8 cellular contexts compared by ENCODE assay signal in genomic region chr22:29040385-29041275, GRCh38. TPM values are rescaled to one million over a fixed set of nuclear protein-coding genes. Genes with fewer than 3 reads are reported as not detected.
A peak's percentile ranks its signal among the peaks of the same experiment; 100 is the strongest.
DNase-seq lines count a peak whose midpoint lies in the region; ATAC-seq and TF ChIP-seq lines count a peak whose summit lies in the region.

No MANE protein-coding gene starts in this region.

- no peaks in the 10 kb centered on the region for H3K9me3 Mint-ChIP-seq in H9
- no peaks in the 10 kb centered on the region for H3K9me3 Mint-ChIP-seq in activated CD8-positive, alpha-beta T cell treated with anti-CD3 and anti-CD28 coated beads for 36 hours
- no peaks in the 10 kb centered on the region for H3K9me3 Mint-ChIP-seq in effector memory CD8-positive, alpha-beta T cell

- no peak overlapping the region for H3K14ac ChIP-seq in H9 (ENCODE audit: insufficient read depth, low read length)

- ATAC-seq in activated CD8-positive, alpha-beta T cell treated with anti-CD3 and anti-CD28 coated beads for 36 hours, result peak; percentile 75
- peak; percentile 59 for ATAC-seq in effector memory CD8-positive, alpha-beta T cell (replicated peaks)
- no peak for ATAC-seq in HG02610 (IDR thresholded peaks at IDR 0.05; ENCODE audit: unreplicated experiment)

- H3K4me3 Mint-ChIP-seq in H9, result no peak overlapping the region
- no peak overlapping the region for H3K4me3 Mint-ChIP-seq in activated CD8-positive, alpha-beta T cell treated with anti-CD3 and anti-CD28 coated beads for 36 hours
- H3K4me3 Mint-ChIP-seq in effector memory CD8-positive, alpha-beta T cell, result no peak overlapping the region

- H2BK120ac ChIP-seq in H9 (ENCODE audit: low read depth, low read length, poor library complexity, severe bottlenecking), result no peak overlapping the region

- H3K9me3 ChIP-seq in H9 (ENCODE audit: control insufficient read depth, low read depth, low read length), result no peaks in the 10 kb centered on the region
- no peaks in the 10 kb centered on the region for H3K9me3 ChIP-seq in mesodermal cell (ENCODE audit: control insufficient read depth, low read length)

- POLR2A ChIA-PET in activated CD8-positive, alpha-beta T cell treated with anti-CD3 and anti-CD28 coated beads for 36 hours (lab: Charles Lee), result interaction anchor here (1.0 kb wide), 1 partner anchor 163 kb away, joined by 3 read pairs; no protein-coding TSS in a partner anchor

- CTCF ChIA-PET in activated CD8-positive, alpha-beta T cell treated with anti-CD3 and anti-CD28 coated beads for 36 hours (lab: Charles Lee), result interaction anchor here (0.7 to 8.1 kb wide), 55 partner anchors 9 to 440 kb away, joined by 3 to 109 read pairs (median 4); no protein-coding TSS in a partner anchor

- no peak overlapping the region for H4K5ac ChIP-seq in H9 (ENCODE audit: insufficient read length, low read depth, low read length)

- TF ChIP-seq CTCF in H9 (conservative IDR thresholded peaks at IDR 0.05), result peak; percentile 99
- TF ChIP-seq CTCF in activated CD8-positive, alpha-beta T cell treated with anti-CD3 and anti-CD28 coated beads for 36 hours (IDR thresholded peaks at IDR 0.05), result peak; percentile 96

- no peak overlapping the region for H3K4me3 ChIP-seq in mesodermal cell (ENCODE audit: extremely low read depth, insufficient read depth, low read length, poor library complexity, severe bottlenecking)

- H4K91ac ChIP-seq in H9 (ENCODE audit: insufficient read length, low read depth, low read length), result no peak overlapping the region

- H4K8ac ChIP-seq in H9 (replicated peaks; ENCODE audit: insufficient read length, low read depth, low read length), result no peak overlapping the region

- H3K79me1 ChIP-seq in H9 (ENCODE audit: insufficient read depth, low read depth, low read length, poor library complexity, severe bottlenecking), result no peaks in the 10 kb centered on the region

- peaks cover 7 to 16% of the 10 kb centered on the region in 2 experiments; a peak in 3 of 4 replicates for H3K4me1 Mint-ChIP-seq in H9
- H3K4me1 Mint-ChIP-seq in activated CD8-positive, alpha-beta T cell treated with anti-CD3 and anti-CD28 coated beads for 36 hours (ENCODE audit: low read depth), result no peaks in the 10 kb centered on the region
- H3K4me1 Mint-ChIP-seq in effector memory CD8-positive, alpha-beta T cell (ENCODE audit: low read depth in 2 of 2), result no peaks in the 10 kb centered on the region

- no peak overlapping the region for H3K4me2 ChIP-seq in H9 (ENCODE audit: insufficient read depth, insufficient read length, low read length)

- no peak overlapping the region for H2BK12ac ChIP-seq in H9 (ENCODE audit: insufficient read length, low read depth, low read length)

- peak overlapping the region in 2 of 3 experiments; percentile 44 to 83; a peak in 2 of 7 replicates for H3K27ac Mint-ChIP-seq in H9
- no peak overlapping the region for H3K27ac Mint-ChIP-seq in activated CD8-positive, alpha-beta T cell treated with anti-CD3 and anti-CD28 coated beads for 36 hours
- H3K27ac Mint-ChIP-seq in effector memory CD8-positive, alpha-beta T cell, result no peak overlapping the region

- no CpG with 5 or more reads among the region's 9 CpGs for WGBS in H9 (ENCODE audit: extremely low coverage, insufficient read length, low lambda C conversion rate)
- 52 to 57% methylated on average over 4 to 5 of the region's 9 CpGs for WGBS in mesodermal cell (ENCODE audit: insufficient coverage in 2 of 2), 2 experiments

- no peak overlapping the region for H3K23ac ChIP-seq in H9 (ENCODE audit: insufficient read length, low read depth, low read length)

- no peak overlapping the region for H2BK20ac ChIP-seq in H9 (ENCODE audit: low read depth, low read length, poor library complexity, severe bottlenecking)

- intact Hi-C loops in activated CD8-positive, alpha-beta T cell treated with anti-CD3 and anti-CD28 coated beads for 36 hours (cut with micrococcal nuclease), result loop anchor here (1.0 kb wide), 1 partner anchor 185 kb away; no protein-coding TSS in a partner anchor

- H2AFZ ChIP-seq in H9 (ENCODE audit: low read length), result no peak overlapping the region

- H3T11ph ChIP-seq in H9 (ENCODE audit: low read length), result no peak overlapping the region

- no peaks in the 10 kb centered on the region for H4K20me1 ChIP-seq in H9 (ENCODE audit: control insufficient read depth, insufficient read depth, insufficient read length)

- H3K27ac ChIP-seq in H9 (ENCODE audit: insufficient read length, low read depth, low read length) (no peak overlapping the region), mesodermal cell (ENCODE audit: low read depth, low read length, severe bottlenecking) (peak overlapping the region; percentile 62)

- H3K27me3 Mint-ChIP-seq in H9 (ENCODE audit: low read depth), result no peaks in the 10 kb centered on the region
- peaks cover 2% of the 10 kb centered on the region for H3K27me3 Mint-ChIP-seq in activated CD8-positive, alpha-beta T cell treated with anti-CD3 and anti-CD28 coated beads for 36 hours
- no peaks in the 10 kb centered on the region for H3K27me3 Mint-ChIP-seq in effector memory CD8-positive, alpha-beta T cell

- H2AK5ac ChIP-seq in H9 (ENCODE audit: insufficient read length, low read length), result no peak overlapping the region

- H2BK5ac ChIP-seq in H9 (ENCODE audit: insufficient read length, low read length), result no peak overlapping the region

- peaks cover 2% of the 10 kb centered on the region for H3K36me3 ChIP-seq in mesodermal cell (ENCODE audit: control insufficient read depth, insufficient read depth, low read length)

- no peak overlapping the region for H3K18ac ChIP-seq in H9 (ENCODE audit: insufficient read length, low read depth, low read length)

- no peaks in the 10 kb centered on the region for H3K27me3 ChIP-seq in H9 (ENCODE audit: insufficient read depth, low read length)

- DNase-seq in Ammon's horn (ENCODE audit: low spot score) (peak; percentile 91), H9 (peak; percentile 62), NCI-H748 treated with DMSO at 0.1 percent for 48 hours (lab: John Stamatoyannopoulos, UW) (peak; percentile 32)
- peak; percentile 77 for DNase-seq in activated CD8-positive, alpha-beta T cell treated with anti-CD3 and anti-CD28 coated beads for 36 hours
- DNase-seq in effector memory CD8-positive, alpha-beta T cell, result peak; percentile 62 to 65 (median 64)
- peak; percentile 15 to 37 for DNase-seq in stimulated activated CD8-positive, alpha-beta memory T cell treated with anti-CD3 and anti-CD28 coated beads, Interleukin-2, amount 100 ng/mL, for 48 hours (ENCODE audit: low read depth in 2 of 2)

- H3K56ac ChIP-seq in H9 (ENCODE audit: insufficient read length, low read depth, low read length), result no peak overlapping the region

- H3K36me3 Mint-ChIP-seq in H9 (ENCODE audit: insufficient read depth in 1 of 3, low read depth in 3 of 3), result peaks cover 4 to 29% (median 23%) of the 10 kb centered on the region in 3 experiments; a peak in 6 of 7 replicates
- H3K36me3 Mint-ChIP-seq in activated CD8-positive, alpha-beta T cell treated with anti-CD3 and anti-CD28 coated beads for 36 hours (ENCODE audit: low read depth), result no peaks in the 10 kb centered on the region
- H3K36me3 Mint-ChIP-seq in effector memory CD8-positive, alpha-beta T cell (ENCODE audit: insufficient read depth), result no peaks in the 10 kb centered on the region

- no peak overlapping the region for H3K4ac ChIP-seq in H9 (ENCODE audit: low read depth, low read length)

- H2BK15ac ChIP-seq in H9 (ENCODE audit: low read depth, low read length), result no peak overlapping the region

- H3K4me1 ChIP-seq in H9 (ENCODE audit: insufficient read depth, low read length), result no peaks in the 10 kb centered on the region
- H3K4me1 ChIP-seq in mesodermal cell (ENCODE audit: control insufficient read depth, insufficient read depth, low read length, poor library complexity, severe bottlenecking), result peaks cover 44% of the 10 kb centered on the region

- no peaks in the 10 kb centered on the region for H3K23me2 ChIP-seq in H9 (ENCODE audit: insufficient read length, low read depth, low read length, poor library complexity, severe bottlenecking)

- H3K79me2 ChIP-seq in H9 (ENCODE audit: insufficient read depth, low read length), result no peaks in the 10 kb centered on the region

- no peak overlapping the region for H3K9ac ChIP-seq in H9 (ENCODE audit: extremely low read depth, insufficient read length, low read length)

RNA-seq across cellular contexts. Expression of gene C22orf31, which starts 21.0 kb away (rescaled TPM):
- not detected in 2 replicates for total RNA-seq in H9 (2021)
- total RNA-seq in activated CD8-positive, alpha-beta T cell treated with anti-CD3 and anti-CD28 coated beads for 36 hours, result not detected
- not detected for polyA plus RNA-seq in mesodermal cell (2013, experiment 1 of 2)
- not detected for polyA plus RNA-seq in mesodermal cell (2013, experiment 2 of 2)

RNA-seq across cellular contexts. Expression of gene KREMEN1, which starts 32.2 kb away (rescaled TPM):
- total RNA-seq in H9 (2021), result 2.4 and 2.6 TPM in 2 replicates
- total RNA-seq in activated CD8-positive, alpha-beta T cell treated with anti-CD3 and anti-CD28 coated beads for 36 hours, result under 1 TPM; 0.11 to 0.43 TPM
- polyA plus RNA-seq in mesodermal cell (2013, experiment 1 of 2), result 21.5 TPM
- 15.1 TPM for polyA plus RNA-seq in mesodermal cell (2013, experiment 2 of 2)

Comparison
In these comparisons a context has a peak if more than half of its experiments do, and no peak if none do; other contexts are left out.
1. DNase-seq: peak in every context shown above with its lines; median percentile 91 in Ammon's horn; 77 in activated CD8-positive, alpha-beta T cell treated with anti-CD3 and anti-CD28 coated beads for 36 hours; 64 in effector memory CD8-positive, alpha-beta T cell; 62 in H9; 32 in NCI-H748 treated with DMSO at 0.1 percent for 48 hours; 26 in stimulated activated CD8-positive, alpha-beta memory T cell treated with anti-CD3 and anti-CD28 coated beads, Interleukin-2, amount 100 ng/mL, for 48 hours.
2. H3K27ac Mint-ChIP-seq: peak in H9 (2 of 3); none in activated CD8-positive, alpha-beta T cell treated with anti-CD3 and anti-CD28 coated beads for 36 hours (single experiment) and effector memory CD8-positive, alpha-beta T cell (0 of 2).